ENCODE assay signal across 24 cellular contexts in the genomic region with DNA sequence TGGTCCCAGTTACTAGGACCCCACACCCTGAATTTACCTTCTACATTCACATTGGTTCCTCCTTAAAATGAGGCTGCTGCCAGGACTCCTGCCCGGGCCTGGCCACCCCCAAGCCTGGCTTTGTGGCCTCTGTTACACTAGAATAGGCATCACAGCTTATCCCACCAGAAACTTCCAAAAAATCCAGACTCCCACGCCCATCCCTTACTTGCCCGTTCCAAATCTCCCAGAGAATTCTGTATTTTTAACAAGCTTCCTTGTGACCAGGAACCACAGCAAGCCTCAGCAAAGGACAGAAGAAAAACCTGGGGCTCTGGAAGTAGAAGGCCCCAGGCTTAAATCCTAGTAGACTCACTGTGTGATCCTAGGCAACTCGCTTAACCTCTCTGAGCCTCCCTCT. TPM values are rescaled to one million over a fixed set of nuclear protein-coding genes. Genes with fewer than 3 reads are reported as not detected.
DNase-seq lines count a peak whose midpoint lies in the region; ATAC-seq and TF ChIP-seq lines count a peak whose summit lies in the region.
"Had no signal": no experiment of that assay in that cellular context is flagged by ENCODE, and none has a peak within 500 bp of the region (broad histone marks: within the 10 kb centered on the region; RNA-seq: fewer than 3 reads in every experiment).

No MANE protein-coding gene starts in this region.

- H3K9me3 Mint-ChIP-seq in nephron = no peaks in the 10 kb centered on the region
- H3K9me3 Mint-ChIP-seq: CD4-positive, alpha-beta T cell had no signal

- H3K9me3 ChIP-seq in heart left ventricle = no peaks in the 10 kb centered on the region
- H3K9me3 ChIP-seq: BLaER1, Caco-2, MG63, SJSA1 had no signal

- H3K27me3 Mint-ChIP-seq in nephron (ENCODE audit: low read depth) = peaks cover 49% of the 10 kb centered on the region

- intact Hi-C loops in heart left ventricle (cut with DNase I) = loop anchor here in 2 of 10 donors (5.0 to 10.0 kb wide), 2 partner anchors 36 to 202 kb away; a partner anchor contains a TSS
- intact Hi-C loops in left cardiac atrium (cut with DNase I) = no loop called here

- H3K27me3 ChIP-seq in heart left ventricle = peaks cover 0 to 11% (median 0%) of the 10 kb centered on the region in 9 donors
- H3K27me3 ChIP-seq: BLaER1, MG63 had no signal

- H3K27ac Mint-ChIP-seq in nephron = peak overlapping the region in 2 of 3 experiments; percentile 15 to 42
- H3K27ac Mint-ChIP-seq: CD4-positive, alpha-beta T cell had no signal

- peaks cover 0 to 37% (median 22%) of the 10 kb centered on the region in 12 donors for H3K4me1 ChIP-seq in heart left ventricle
- H3K4me1 ChIP-seq: Caco-2, SJSA1 had no signal

- TF ChIP-seq POLR2A in heart left ventricle (IDR thresholded peaks at IDR 0.05) = no peak

- no peak for TF ChIP-seq CTCF in heart left ventricle (IDR thresholded peaks at IDR 0.05)
- TF ChIP-seq CTCF in nephron (IDR thresholded peaks at IDR 0.05; ENCODE audit: unreplicated experiment in 3 of 3) = no peak

- H3K4me3 Mint-ChIP-seq in nephron = no peak overlapping the region
- H3K4me3 Mint-ChIP-seq: CD4-positive, alpha-beta T cell had no signal

- no peak overlapping the region for H3K4me3 ChIP-seq in heart left ventricle
- H3K4me3 ChIP-seq: BLaER1, MG63, SJSA1 had no signal

- WGBS in heart left ventricle, 4 donors = 59 to 72% (median 67%) methylated on average over 4 of the region's 4 CpGs

- peak in 3 of 4 donors; percentile 10 to 12 (median 12) for ATAC-seq in heart left ventricle
- no peak for ATAC-seq in left cardiac atrium
- no peak for ATAC-seq in GM21529 (IDR thresholded peaks at IDR 0.05; ENCODE audit: unreplicated experiment)
- ATAC-seq: Panc1 had no signal

- H3K27ac ChIP-seq in heart left ventricle (peak overlapping the region in 7 of 12 donors; percentile 23 to 90 (median 66)), caudate nucleus (ENCODE audit: low read depth, low read length) (peak overlapping the region; percentile 29), temporal lobe (ENCODE audit: low read depth, low read length) (peak overlapping the region; percentile 39)
- H3K27ac ChIP-seq: 22Rv1, BLaER1, SJSA1 had no signal

- H3K4me1 Mint-ChIP-seq in nephron = peaks cover 27% of the 10 kb centered on the region

- no peaks in the 10 kb centered on the region for H3K36me3 Mint-ChIP-seq in nephron (ENCODE audit: low read depth)

- no peaks in the 10 kb centered on the region for H3K36me3 ChIP-seq in heart left ventricle
- H3K36me3 ChIP-seq: BLaER1, MG63, SJSA1 had no signal

- DNase-seq in heart left ventricle = no peak
- no peak for DNase-seq in left cardiac atrium
- DNase-seq in caudate nucleus (lab: John Stamatoyannopoulos, UW) = no peak
- no peak for DNase-seq in stimulated activated CD4-positive, alpha-beta T cell treated with anti-CD3 and anti-CD28 coated beads, Interleukin-4, amount 100 ng/mL, for 24 hours
- no peak for DNase-seq in T1000 (lab: John Stamatoyannopoulos, UW)
- DNase-seq: ACHN; Caco-2; CD4-positive, alpha-beta T cell; DMS 273 treated with DMSO at 0.1 percent for 48 hours; DMS79 treated with DMSO at 0.1 percent for 48 hours; H7; MG63; NCI-H1048; NCI-H1436; NCI-H187 treated with DMSO at 0.1 percent for 48 hours; NCI-H2227 treated with DMSO at 0.1 percent for 48 hours; NCI-H510A had no signal

RNA-seq across cellular contexts. Expression of a gene that starts 36.0 kb away (rescaled TPM):
- total RNA-seq in heart left ventricle (1 to 10 TPM in 7 of 9 donors, under 1 TPM in 2; 0.40 to 3.1 (median 1.2) TPM), left cardiac atrium (1 to 10 TPM; 1.1 to 1.2 TPM), temporal lobe (54.6 TPM)
- 1 to 10 TPM in 1 of 2 donors, under 1 TPM in 1; 0.65 to 1.6 TPM for polyA plus RNA-seq in heart left ventricle
- total RNA-seq: Caco-2; CD4-positive, alpha-beta T cell; SJSA1 had no signal

Comparison
In these comparisons a context has a peak if more than half of its experiments do, and no peak if none do; other contexts are left out.
1. ATAC-seq: peak in heart left ventricle (3 of 4); none in left cardiac atrium (0 of 2) and GM21529 (single experiment).
2. RNA of a gene that starts 36.0 kb away (total RNA-seq): 54.6 TPM in temporal lobe (single experiment); 0.40 to 3.1 TPM in heart left ventricle and 1.1 to 1.2 TPM in left cardiac atrium; every median in the first group is over 10 times any median in the second.
3. Peak in every context shown above with its lines, with median percentiles within 50 percentile points of each other: H3K27ac ChIP-seq.